17 cellular contexts compared by ENCODE assay signal in the genomic region with DNA sequence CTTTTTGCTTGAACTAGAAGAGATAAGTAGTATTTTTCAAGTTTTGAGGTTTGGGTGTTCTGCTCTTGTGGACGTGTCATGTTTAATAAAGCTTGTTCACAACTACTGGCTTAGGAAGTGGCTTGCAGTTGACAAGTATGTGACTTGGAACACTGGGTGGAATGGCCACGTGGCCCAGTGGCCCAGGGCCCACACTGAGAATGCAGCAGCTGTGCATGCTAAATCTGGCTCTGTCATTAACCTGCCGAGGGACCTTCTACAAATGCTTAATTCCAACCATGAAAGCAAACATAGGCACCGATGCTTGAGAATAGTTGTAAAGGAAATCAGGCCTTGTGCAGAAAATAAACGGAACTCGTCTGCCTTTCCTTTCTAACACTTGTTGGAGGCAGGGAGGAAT. TPM values are rescaled to one million over a fixed set of nuclear protein-coding genes. Genes with fewer than 3 reads are reported as not detected.
DNase-seq lines count a peak whose midpoint lies in the region; ATAC-seq lines count a peak whose summit lies in the region.
"Had no signal": no experiment of that assay in that cellular context is flagged by ENCODE, and none has a peak within 500 bp of the region (broad histone marks: within the 10 kb centered on the region; RNA-seq: fewer than 3 reads in every experiment).

No MANE protein-coding gene starts in this region.

- intact Hi-C loops in left ventricle myocardium superior (cut with micrococcal nuclease) = no loop called here

- peak; percentile 99 for ATAC-seq in left ventricle myocardium superior
- no peak for ATAC-seq in HG02973 (IDR thresholded peaks at IDR 0.05; ENCODE audit: unreplicated experiment)
- no peak for ATAC-seq in HG02623 (IDR thresholded peaks at IDR 0.05; ENCODE audit: unreplicated experiment)
- ATAC-seq: CD8-positive, alpha-beta T cell; naive thymus-derived CD4-positive, alpha-beta T cell had no signal

- peak; percentile 23 for DNase-seq in LHCN-M2 (ENCODE audit: low read depth)
- DNase-seq in SHP77 treated with DMSO at 0.1 percent for 48 hours (lab: John Stamatoyannopoulos, UW) = peak; percentile 76
- DNase-seq in left ventricle myocardium superior = peak; percentile 78
- DNase-seq in renal cortical epithelial cell (ENCODE audit: low read depth) = peak; percentile 47
- no peak for DNase-seq in NCI-H2081 treated with DMSO at 0.1 percent for 48 hours (lab: John Stamatoyannopoulos, UW)
- DNase-seq: activated gamma-delta T cell; brain microvascular endothelial cell; CD8-positive, alpha-beta T cell; effector memory CD4-positive, alpha-beta T cell; MG63; naive thymus-derived CD4-positive, alpha-beta T cell; NCI-H2227 treated with DMSO at 0.1 percent for 48 hours; T-helper 9 cell had no signal

RNA-seq across cellular contexts. Expression of a gene that starts 11.7 kb away (rescaled TPM):
- total RNA-seq in LHCN-M2 (2014; rRNA removed) (not detected in 2 replicates), left ventricle myocardium superior (not detected), renal cortical epithelial cell (3.1 and 44.0 TPM in 2 replicates)
- polyA plus RNA-seq in LHCN-M2 (2012) = not detected
- total RNA-seq: CD8-positive, alpha-beta T cell; naive thymus-derived CD4-positive, alpha-beta T cell had no signal
- polyA plus RNA-seq: keratinocyte; naive thymus-derived CD4-positive, alpha-beta T cell; smooth muscle cell had no signal
